ENCODE assay signal across 12 cellular contexts in the genomic region with DNA sequence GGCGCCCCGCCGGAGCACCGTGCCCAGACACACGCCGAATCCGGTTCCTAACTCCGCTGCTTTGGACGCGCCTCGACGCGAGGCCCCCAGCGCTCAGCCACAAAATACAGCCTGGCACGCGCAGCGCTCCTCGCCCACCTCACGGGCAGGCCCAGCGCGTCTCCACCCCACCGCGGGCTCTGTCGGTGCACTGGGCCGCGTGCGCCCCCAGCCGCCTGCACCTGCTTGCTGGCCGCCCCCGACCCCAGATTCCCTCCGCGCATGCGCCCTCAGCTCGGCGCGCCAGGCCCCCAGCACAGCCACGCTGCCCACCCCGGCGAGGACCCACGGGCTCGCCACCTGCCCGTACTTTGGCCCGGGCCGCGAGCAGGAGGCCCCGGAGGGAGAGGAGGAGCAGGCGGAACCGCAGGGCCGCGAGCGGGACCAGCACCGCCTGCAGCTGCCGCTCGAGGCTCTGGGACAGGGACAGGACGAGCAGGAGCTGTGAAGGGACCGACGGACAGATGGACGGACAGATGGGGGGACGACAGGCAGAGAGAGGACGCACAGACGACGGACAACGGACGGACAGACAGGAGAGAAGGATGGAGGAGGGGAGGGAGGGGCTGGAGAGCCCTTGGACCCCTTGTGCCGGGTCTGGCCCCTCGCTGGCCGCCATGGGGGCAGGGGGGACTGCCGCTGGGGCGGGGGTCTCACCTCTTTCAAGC. TPM values are rescaled to one million over a fixed set of nuclear protein-coding genes. Genes with fewer than 3 reads are reported as not detected.
A peak's percentile ranks its signal among the peaks of the same experiment; 100 is the strongest.
DNase-seq lines count a peak whose midpoint lies in the region; ATAC-seq and TF ChIP-seq lines count a peak whose summit lies in the region.
"Had no signal": no experiment of that assay in that cellular context is flagged by ENCODE, and none has a peak within 500 bp of the region (broad histone marks: within the 10 kb centered on the region; RNA-seq: fewer than 3 reads in every experiment).

No MANE protein-coding gene starts in this region.

- H3K36me3 ChIP-seq in iPS-15b (ENCODE audit: control insufficient read depth, insufficient read depth, low read length) = peaks cover 13% of the 10 kb centered on the region
- peaks cover 0 to 13% of the 10 kb centered on the region in 2 experiments for H3K36me3 ChIP-seq in SK-N-SH (replicated peaks in 1 of 2; ENCODE audit: control insufficient read depth in 1 of 2, insufficient read depth in 2 of 2, low read length in 1 of 2)
- H3K36me3 ChIP-seq: right atrium auricular region had no signal

- H3F3A ChIP-seq in SK-N-SH (replicated peaks; ENCODE audit: insufficient read depth) = peaks cover 2% of the 10 kb centered on the region

- H3K9ac ChIP-seq in iPS-15b (ENCODE audit: low read depth, low read length) = no peak overlapping the region
- H3K9ac ChIP-seq in SK-N-SH = no peak overlapping the region

- H3K79me2 ChIP-seq in SK-N-SH (ENCODE audit: insufficient read depth) = no peaks in the 10 kb centered on the region

- no peak overlapping the region for H3K27ac ChIP-seq in SK-N-SH (ENCODE audit: low read depth in 2 of 2, low read length in 1 of 2)
- H3K27ac ChIP-seq: right atrium auricular region had no signal

- peaks cover 8% of the 10 kb centered on the region for H3K36me3 Mint-ChIP-seq in activated CD8-positive, alpha-beta memory T cell treated with anti-CD3 and anti-CD28 coated beads, Interleukin-2, amount 10 ng/mL, durations not matched to agents 7 days and 5 days
- H3K36me3 Mint-ChIP-seq in activated T-helper 17 cell treated with anti-CD3 and anti-CD28 coated beads, Interleukin-2, amount 50 U/mL, for 72 hours (ENCODE audit: low read depth) = no peaks in the 10 kb centered on the region

- H3K4me1 ChIP-seq in iPS-15b (ENCODE audit: control insufficient read depth, insufficient read depth, low read length) (no peaks in the 10 kb centered on the region), SK-N-SH (ENCODE audit: control insufficient read depth in 1 of 2, insufficient read depth in 2 of 2, low read depth in 1 of 2, low read length in 1 of 2) (peaks cover 0 to 12% of the 10 kb centered on the region in 2 experiments; a peak in 1 of 4 replicates)

- peak; percentile 74 for DNase-seq in activated CD8-positive, alpha-beta memory T cell treated with anti-CD3 and anti-CD28 coated beads for 24 hours
- no peak for DNase-seq in activated CD8-positive, alpha-beta memory T cell treated with anti-CD3 and anti-CD28 coated beads, Interleukin-2, amount 10 ng/mL, durations not matched to agents 7 days and 5 days
- peak; percentile 33 for DNase-seq in stimulated activated naive CD8-positive, alpha-beta T cell treated with anti-CD3 and anti-CD28 coated beads, Interleukin-15, Interleukin-2, amounts not matched to agents 100 U/mL and 50 U/mL, for 24 hours
- DNase-seq in NCI-H82 (lab: John Stamatoyannopoulos, UW) (no peak), SK-N-SH (no peak), NCI-H446 treated with DMSO at 0.1 percent for 48 hours (lab: John Stamatoyannopoulos, UW) (no peak)
- DNase-seq: activated gamma-delta T cell treated with Interleukin-2 at 50 U/mL for 16 hours, left cardiac atrium, NCI-H526 treated with DMSO at 0.1 percent for 48 hours had no signal

- H3K4me3 ChIP-seq in iPS-15b (ENCODE audit: low read depth, low read length) = peak overlapping the region; percentile 26
- H3K4me3 ChIP-seq in SK-N-SH (ENCODE audit: low read depth in 2 of 2, low read length in 1 of 2) = no peak overlapping the region

- no peak overlapping the region for H3K4me3 Mint-ChIP-seq in activated CD8-positive, alpha-beta memory T cell treated with anti-CD3 and anti-CD28 coated beads, Interleukin-2, amount 10 ng/mL, durations not matched to agents 7 days and 5 days
- peak overlapping the region; percentile 61 for H3K4me3 Mint-ChIP-seq in activated T-helper 17 cell treated with anti-CD3 and anti-CD28 coated beads, Interleukin-2, amount 50 U/mL, for 72 hours

- no peak for ATAC-seq in activated CD8-positive, alpha-beta memory T cell treated with anti-CD3 and anti-CD28 coated beads, Interleukin-2, amount 10 ng/mL, durations not matched to agents 7 days and 5 days
- ATAC-seq in activated T-helper 17 cell treated with anti-CD3 and anti-CD28 coated beads, Interleukin-2, amount 50 U/mL, for 72 hours (replicated peaks) = peak; percentile 4
- no peak for ATAC-seq in stimulated activated naive CD8-positive, alpha-beta T cell treated with anti-CD3 and anti-CD28 coated beads, Interleukin-15, Interleukin-2, amounts not matched to agents 100 U/mL and 50 U/mL, for 24 hours

- POLR2A ChIA-PET in SK-N-SH (lab: Yijun Ruan, JAX) = interaction anchor here (0.5 to 1.3 kb wide), 2 partner anchors 16 to 617 kb away, joined by 3 to 4 read pairs; no protein-coding TSS in a partner anchor

- H3K27me3 Mint-ChIP-seq in activated CD8-positive, alpha-beta memory T cell treated with anti-CD3 and anti-CD28 coated beads, Interleukin-2, amount 10 ng/mL, durations not matched to agents 7 days and 5 days = peaks cover 20% of the 10 kb centered on the region
- H3K27me3 Mint-ChIP-seq in activated T-helper 17 cell treated with anti-CD3 and anti-CD28 coated beads, Interleukin-2, amount 50 U/mL, for 72 hours = no peaks in the 10 kb centered on the region

- H2AFZ ChIP-seq in SK-N-SH (ENCODE audit: low read depth) = no peak overlapping the region

- no peak for TF ChIP-seq EP300 in SK-N-SH (IDR thresholded peaks at IDR 0.05; ENCODE audit: borderline replicate concordance in 1 of 2, low read depth in 1 of 2, low read length in 1 of 2)

- TF ChIP-seq RAD21 in SK-N-SH (IDR thresholded peaks at IDR 0.05; ENCODE audit: low read length) = no peak

- 96% methylated on average over 52 of the region's 69 CpGs for WGBS in SK-N-SH (ENCODE audit: low lambda C conversion rate)

- peaks cover 18% of the 10 kb centered on the region for H3K4me1 Mint-ChIP-seq in activated CD8-positive, alpha-beta memory T cell treated with anti-CD3 and anti-CD28 coated beads, Interleukin-2, amount 10 ng/mL, durations not matched to agents 7 days and 5 days
- H3K4me1 Mint-ChIP-seq in activated T-helper 17 cell treated with anti-CD3 and anti-CD28 coated beads, Interleukin-2, amount 50 U/mL, for 72 hours = peaks cover 6% of the 10 kb centered on the region

- no peaks in the 10 kb centered on the region for H3K9me3 Mint-ChIP-seq in activated CD8-positive, alpha-beta memory T cell treated with anti-CD3 and anti-CD28 coated beads, Interleukin-2, amount 10 ng/mL, durations not matched to agents 7 days and 5 days (ENCODE audit: low read depth)
- no peaks in the 10 kb centered on the region for H3K9me3 Mint-ChIP-seq in activated T-helper 17 cell treated with anti-CD3 and anti-CD28 coated beads, Interleukin-2, amount 50 U/mL, for 72 hours

- no peak overlapping the region for H3K27ac Mint-ChIP-seq in activated CD8-positive, alpha-beta memory T cell treated with anti-CD3 and anti-CD28 coated beads, Interleukin-2, amount 10 ng/mL, durations not matched to agents 7 days and 5 days
- H3K27ac Mint-ChIP-seq in activated T-helper 17 cell treated with anti-CD3 and anti-CD28 coated beads, Interleukin-2, amount 50 U/mL, for 72 hours = no peak overlapping the region

- CTCF ChIA-PET in activated CD8-positive, alpha-beta memory T cell treated with anti-CD3 and anti-CD28 coated beads, Interleukin-2, amount 10 ng/mL, durations not matched to agents 7 days and 5 days (lab: Charles Lee) = interaction anchor here (1.0 kb wide), 1 partner anchor 21 kb away, joined by 3 read pairs; no protein-coding TSS in a partner anchor
- CTCF ChIA-PET in SK-N-SH (lab: Yijun Ruan, JAX) = no interaction called here

- no peak overlapping the region for H3K4me2 ChIP-seq in SK-N-SH

- H3K27me3 ChIP-seq in iPS-15b (ENCODE audit: control insufficient read depth, insufficient read depth, low read length) (peaks cover 12% of the 10 kb centered on the region), SK-N-SH (ENCODE audit: insufficient read depth) (no peaks in the 10 kb centered on the region)
- H3K27me3 ChIP-seq: right atrium auricular region had no signal

- H3K9me3 ChIP-seq in iPS-15b (ENCODE audit: control insufficient read depth, insufficient read depth, low read length) = no peaks in the 10 kb centered on the region
- no peaks in the 10 kb centered on the region for H3K9me3 ChIP-seq in SK-N-SH
- H3K9me3 ChIP-seq: right atrium auricular region had no signal

- no peaks in the 10 kb centered on the region for H3K9me2 ChIP-seq in SK-N-SH

- TF ChIP-seq CTCF in SK-N-SH (IDR thresholded peaks at IDR 0.05) = no peak

- no peaks in the 10 kb centered on the region for H4K20me1 ChIP-seq in SK-N-SH (ENCODE audit: insufficient read depth)

RNA-seq across cellular contexts. Expression of a gene that starts 5.4 kb away (rescaled TPM):
- 10 to 100 TPM; 11.0 to 18.7 TPM for total RNA-seq in activated CD8-positive, alpha-beta memory T cell treated with anti-CD3 and anti-CD28 coated beads, Interleukin-2, amount 10 ng/mL, durations not matched to agents 7 days and 5 days
- total RNA-seq in activated T-helper 17 cell treated with anti-CD3 and anti-CD28 coated beads, Interleukin-2, amount 50 U/mL, for 72 hours = 1 to 10 TPM; 3.6 to 3.9 TPM
- polyA plus RNA-seq in SK-N-SH (2012; rRNA removed) = 5.0 and 7.8 TPM in 2 replicates
- 2.6 and 4.2 TPM in 2 replicates for polyA plus RNA-seq in SK-N-SH (2012; cell fraction: cytosol; rRNA removed)
- 21.4 and 31.6 TPM in 2 replicates for polyA plus RNA-seq in SK-N-SH (2012; cell fraction: nucleus; rRNA removed)

RNA-seq across cellular contexts. Expression of a gene that starts 8.1 kb away (rescaled TPM):
- total RNA-seq in activated CD8-positive, alpha-beta memory T cell treated with anti-CD3 and anti-CD28 coated beads, Interleukin-2, amount 10 ng/mL, durations not matched to agents 7 days and 5 days = 10 to 100 TPM; 40.4 to 44.4 TPM
- total RNA-seq in activated T-helper 17 cell treated with anti-CD3 and anti-CD28 coated beads, Interleukin-2, amount 50 U/mL, for 72 hours = 10 to 100 TPM; 14.7 to 29.6 TPM
- polyA plus RNA-seq in SK-N-SH (2012; rRNA removed) = 21.6 and 22.4 TPM in 2 replicates
- polyA plus RNA-seq in SK-N-SH (2012; cell fraction: cytosol; rRNA removed) = 9.1 and 12.1 TPM in 2 replicates
- 72.5 and 94.4 TPM in 2 replicates for polyA plus RNA-seq in SK-N-SH (2012; cell fraction: nucleus; rRNA removed)

RNA-seq across cellular contexts. Expression of a gene that starts 19.9 kb away (rescaled TPM):
- total RNA-seq in activated CD8-positive, alpha-beta memory T cell treated with anti-CD3 and anti-CD28 coated beads, Interleukin-2, amount 10 ng/mL, durations not matched to agents 7 days and 5 days = 10 to 100 TPM; 47.7 to 58.9 TPM
- total RNA-seq in activated T-helper 17 cell treated with anti-CD3 and anti-CD28 coated beads, Interleukin-2, amount 50 U/mL, for 72 hours = 10 to 100 TPM; 27.8 to 45.8 TPM
- polyA plus RNA-seq in SK-N-SH (2012; rRNA removed) = 112 and 135 TPM in 2 replicates
- polyA plus RNA-seq in SK-N-SH (2012; cell fraction: cytosol; rRNA removed) = 110 and 115 TPM in 2 replicates
- 90.9 and 103 TPM in 2 replicates for polyA plus RNA-seq in SK-N-SH (2012; cell fraction: nucleus; rRNA removed)

RNA-seq across cellular contexts. Expression of a gene that starts 23.5 kb away (rescaled TPM):
- total RNA-seq in activated CD8-positive, alpha-beta memory T cell treated with anti-CD3 and anti-CD28 coated beads, Interleukin-2, amount 10 ng/mL, durations not matched to agents 7 days and 5 days = 100 to 1,000 TPM in 1 of 2 experiments, 10 to 100 TPM in 1; 94.7 to 115 TPM
- 10 to 100 TPM; 56.2 to 95.9 TPM for total RNA-seq in activated T-helper 17 cell treated with anti-CD3 and anti-CD28 coated beads, Interleukin-2, amount 50 U/mL, for 72 hours
- 61.4 and 72.9 TPM in 2 replicates for polyA plus RNA-seq in SK-N-SH (2012; rRNA removed)
- 70.2 and 72.1 TPM in 2 replicates for polyA plus RNA-seq in SK-N-SH (2012; cell fraction: cytosol; rRNA removed)
- 40.9 and 93.7 TPM in 2 replicates for polyA plus RNA-seq in SK-N-SH (2012; cell fraction: nucleus; rRNA removed)

RNA-seq across cellular contexts. Expression of a gene that starts 26.0 kb away (rescaled TPM):
- 10 to 100 TPM; 10.1 to 10.7 TPM for total RNA-seq in activated CD8-positive, alpha-beta memory T cell treated with anti-CD3 and anti-CD28 coated beads, Interleukin-2, amount 10 ng/mL, durations not matched to agents 7 days and 5 days
- total RNA-seq in activated T-helper 17 cell treated with anti-CD3 and anti-CD28 coated beads, Interleukin-2, amount 50 U/mL, for 72 hours = 1 to 10 TPM; 8.0 to 8.5 TPM
- 10.6 and 11.1 TPM in 2 replicates for polyA plus RNA-seq in SK-N-SH (2012; rRNA removed)
- 4.6 and 9.1 TPM in 2 replicates for polyA plus RNA-seq in SK-N-SH (2012; cell fraction: cytosol; rRNA removed)
- 6.7 and 21.3 TPM in 2 replicates for polyA plus RNA-seq in SK-N-SH (2012; cell fraction: nucleus; rRNA removed)

Comparison
In these comparisons a context has a peak if more than half of its experiments do, and no peak if none do; other contexts are left out.
1. DNase-seq: peak in activated CD8-positive, alpha-beta memory T cell treated with anti-CD3 and anti-CD28 coated beads for 24 hours (single experiment) and stimulated activated naive CD8-positive, alpha-beta T cell treated with anti-CD3 and anti-CD28 coated beads, Interleukin-15, Interleukin-2, amounts not matched to agents 100 U/mL and 50 U/mL, for 24 hours (single experiment); none in activated CD8-positive, alpha-beta memory T cell treated with anti-CD3 and anti-CD28 coated beads, Interleukin-2, amount 10 ng/mL, durations not matched to agents 7 days and 5 days (single experiment), NCI-H82 (single experiment), SK-N-SH (single experiment) and NCI-H446 treated with DMSO at 0.1 percent for 48 hours (single experiment).